In genomic region chr22:23187871-23188700, GRCh38 we compare ENCODE assay signal across 13 cellular contexts. TPM values are rescaled to one million over a fixed set of nuclear protein-coding genes. Genes with fewer than 3 reads are reported as not detected.
DNase-seq lines count a peak whose midpoint lies in the region; ATAC-seq and TF ChIP-seq lines count a peak whose summit lies in the region.
"Had no signal": no experiment of that assay in that cellular context is flagged by ENCODE, and none has a peak within 500 bp of the region (broad histone marks: within the 10 kb centered on the region; RNA-seq: fewer than 3 reads in every experiment).

No MANE protein-coding gene starts in this region.

- TF ChIP-seq CTCF in DND-41 (IDR thresholded peaks at IDR 0.05; ENCODE audit: borderline replicate concordance, extremely low read depth, low read length, poor library complexity, severe bottlenecking) (no peak), RWPE1 (conservative IDR thresholded peaks at IDR 0.05; ENCODE audit: low read depth) (no peak), fibroblast of the aortic adventitia (IDR thresholded peaks at IDR 0.05; ENCODE audit: insufficient read depth, low read length) (no peak), endothelial cell (IDR thresholded peaks at IDR 0.05; ENCODE audit: unreplicated experiment) (no peak)

- no peak overlapping the region for H3K9ac ChIP-seq in DND-41 (ENCODE audit: low read depth, low read length)

- peaks cover 99% of the 10 kb centered on the region for H3K79me2 ChIP-seq in DND-41 (ENCODE audit: insufficient read depth, low read length)

- DNase-seq in DND-41 = no peak
- no peak for DNase-seq in RWPE1 (ENCODE audit: low spot score)
- peak; percentile 49 for DNase-seq in fibroblast of the aortic adventitia (ENCODE audit: low read depth)
- peak; percentile 84 for DNase-seq in renal cortical epithelial cell (ENCODE audit: low read depth)
- no peak for DNase-seq in endothelial cell (ENCODE audit: low spot score)
- DNase-seq in activated CD8-positive, alpha-beta memory T cell treated with anti-CD3 and anti-CD28 coated beads for 24 hours = no peak
- no peak for DNase-seq in NCI-H2081 treated with DMSO at 0.1 percent for 48 hours (lab: John Stamatoyannopoulos, UW)
- DNase-seq: activated naive CD4-positive, alpha-beta T cell treated with anti-CD3 and anti-CD28 coated beads, Interleukin-2, amount 10 ng/mL, durations not matched to agents 7 days and 5 days; foreskin keratinocyte; NCI-H446 had no signal

- 0 out of 2 replicates have a peak overlapping the region, but pooled peaks have one; percentile 37 for H3K27ac ChIP-seq in DND-41 (ENCODE audit: low read length)
- H3K27ac ChIP-seq in RWPE1 = peak overlapping the region; percentile 56
- H3K27ac ChIP-seq: foreskin keratinocyte had no signal

- CTCF ChIA-PET in RWPE1 (lab: Yijun Ruan, JAX) = interaction anchor here (0.6 to 0.8 kb wide), 2 partner anchors 189 to 993 kb away, joined by 3 to 4 read pairs; no protein-coding TSS in a partner anchor

- H3K27ac Mint-ChIP-seq in endothelial cell (ENCODE audit: unreplicated experiment) = no peak overlapping the region

- H3K4me3 Mint-ChIP-seq in endothelial cell (ENCODE audit: unreplicated experiment) = no peak overlapping the region
- H3K4me3 Mint-ChIP-seq: activated naive CD4-positive, alpha-beta T cell treated with anti-CD3 and anti-CD28 coated beads, Interleukin-2, amount 10 ng/mL, durations not matched to agents 7 days and 5 days had no signal

- H3K27me3 Mint-ChIP-seq in endothelial cell (ENCODE audit: unreplicated experiment) = peaks cover 10% of the 10 kb centered on the region
- H3K27me3 Mint-ChIP-seq: activated naive CD4-positive, alpha-beta T cell treated with anti-CD3 and anti-CD28 coated beads, Interleukin-2, amount 10 ng/mL, durations not matched to agents 7 days and 5 days had no signal

- no peaks in the 10 kb centered on the region for H3K9me3 Mint-ChIP-seq in endothelial cell (ENCODE audit: unreplicated experiment)
- H3K9me3 Mint-ChIP-seq: activated naive CD4-positive, alpha-beta T cell treated with anti-CD3 and anti-CD28 coated beads, Interleukin-2, amount 10 ng/mL, durations not matched to agents 7 days and 5 days had no signal

- POLR2A ChIA-PET in RWPE1 (lab: Yijun Ruan, JAX; ENCODE audit: low non-redundant PET) = no interaction called here

- H3K27me3 ChIP-seq in DND-41 (ENCODE audit: insufficient read depth, low read length, poor library complexity) = no peaks in the 10 kb centered on the region
- H3K27me3 ChIP-seq: foreskin keratinocyte had no signal

- H4K20me1 ChIP-seq in DND-41 (ENCODE audit: insufficient read depth, low read length) = peaks cover 76% of the 10 kb centered on the region

- H3K9me3 ChIP-seq in DND-41 (ENCODE audit: insufficient read depth, low read length, severe bottlenecking) = no peaks in the 10 kb centered on the region

- ATAC-seq in DND-41 (ENCODE audit: insufficient read depth, low read depth) = no peak
- ATAC-seq: foreskin keratinocyte, Panc1 had no signal

- H3K4me1 ChIP-seq in DND-41 (ENCODE audit: insufficient read depth, low read length) = peaks cover 30% of the 10 kb centered on the region

- peaks cover 55% of the 10 kb centered on the region for H3K4me1 Mint-ChIP-seq in endothelial cell (ENCODE audit: unreplicated experiment)

- no peak overlapping the region for H3K4me2 ChIP-seq in DND-41 (ENCODE audit: insufficient read depth, low read length)

- H3K36me3 Mint-ChIP-seq in endothelial cell (ENCODE audit: low read depth, unreplicated experiment) = peaks cover 14% of the 10 kb centered on the region

- no peak overlapping the region for H3K4me3 ChIP-seq in DND-41 (ENCODE audit: low read depth in 1 of 2, low read length in 2 of 2)
- no peak overlapping the region for H3K4me3 ChIP-seq in fibroblast of the aortic adventitia (ENCODE audit: low read depth, low read length)
- H3K4me3 ChIP-seq: skin epidermis had no signal

- H2AFZ ChIP-seq in DND-41 (ENCODE audit: low read depth, low read length) = no peak overlapping the region

- H3K36me3 ChIP-seq in DND-41 (ENCODE audit: insufficient read depth, low read length) = peaks cover 59% of the 10 kb centered on the region

RNA-seq across cellular contexts. Expression of gene BCR, which starts 7.8 kb away (rescaled TPM):
- total RNA-seq in fibroblast of the aortic adventitia (ENCODE audit: low replicate concordance) = 37.3 and 94.3 TPM in 2 replicates
- total RNA-seq in renal cortical epithelial cell = 34.9 and 109 TPM in 2 replicates
- 92.6 TPM for total RNA-seq in endothelial cell (ENCODE audit: unreplicated experiment)

RNA-seq across cellular contexts. Expression of gene RAB36, which starts 42.8 kb away (rescaled TPM):
- total RNA-seq in fibroblast of the aortic adventitia (ENCODE audit: low replicate concordance) (3.5 and 4.6 TPM in 2 replicates), renal cortical epithelial cell (2.1 and 17.1 TPM in 2 replicates), endothelial cell (ENCODE audit: unreplicated experiment) (2.2 TPM)
- total RNA-seq: T-helper 2 cell treated with Interferon-gamma antibody and Interleukin-4, amounts not matched to agents 100 ng/mL and 5 ng/mL, for 36 hours had no signal

RNA-seq across cellular contexts. Expression of gene RSPH14, which starts 46.3 kb away (rescaled TPM):
- total RNA-seq in fibroblast of the aortic adventitia (ENCODE audit: low replicate concordance) (not detected in 2 replicates), renal cortical epithelial cell (0.35 and 1.2 TPM in 2 replicates), endothelial cell (ENCODE audit: unreplicated experiment) (1.1 TPM)
- total RNA-seq: foreskin keratinocyte; T-helper 2 cell treated with Interferon-gamma antibody and Interleukin-4, amounts not matched to agents 100 ng/mL and 5 ng/mL, for 36 hours had no signal

Comparison
In these comparisons a context has a peak if more than half of its experiments do, and no peak if none do; other contexts are left out.
1. DNase-seq: peak in fibroblast of the aortic adventitia (single experiment) and renal cortical epithelial cell (single experiment); none in DND-41 (single experiment), RWPE1 (single experiment), endothelial cell (single experiment), activated CD8-positive, alpha-beta memory T cell treated with anti-CD3 and anti-CD28 coated beads for 24 hours (single experiment) and NCI-H2081 treated with DMSO at 0.1 percent for 48 hours (single experiment).